In genomic region chr19:18251587-18252369, GRCh38 we compare ENCODE assay signal across 7 cellular contexts.
A peak's percentile ranks its signal among the peaks of the same experiment; 100 is the strongest.
DNase-seq lines count a peak whose midpoint lies in the region; ATAC-seq and TF ChIP-seq lines count a peak whose summit lies in the region.

No MANE protein-coding gene starts in this region.

- no peak for ATAC-seq in GM18505 (IDR thresholded peaks at IDR 0.05; ENCODE audit: unreplicated experiment)

- TF ChIP-seq CTCF in GM12875 (IDR thresholded peaks at IDR 0.05; ENCODE audit: borderline replicate concordance, insufficient read depth, low read depth, low read length) = peak; percentile 88
- TF ChIP-seq CTCF in brain microvascular endothelial cell (IDR thresholded peaks at IDR 0.05; ENCODE audit: low read depth, low read length, missing control alignments) = peak; percentile 94

- H3K27ac ChIP-seq in brain microvascular endothelial cell = no peak overlapping the region

- H3K36me3 ChIP-seq in brain microvascular endothelial cell (replicated peaks) = no peaks in the 10 kb centered on the region

- no peak overlapping the region for H3K4me3 ChIP-seq in GM12875 (ENCODE audit: low read depth, low read length)
- H3K4me3 ChIP-seq in brain microvascular endothelial cell (ENCODE audit: low read depth, low read length) = no peak overlapping the region

- peaks cover 3% of the 10 kb centered on the region for H3K27me3 ChIP-seq in brain microvascular endothelial cell (replicated peaks)

- DNase-seq in NCI-H1930 (lab: John Stamatoyannopoulos, UW) (peak; percentile 33 to 43), UCSD-AML1 (lab: John Stamatoyannopoulos, UW; ENCODE audit: unreplicated experiment) (peak; percentile 73), brain microvascular endothelial cell (peak; percentile 43), iris pigment epithelial cell (ENCODE audit: low read depth) (peak; percentile 54)
- DNase-seq in stimulated activated CD4-positive, alpha-beta T cell treated with anti-CD3 and anti-CD28 coated beads, Interleukin-15, amount 100 ng/mL, for 48 hours (ENCODE audit: low read depth in 2 of 2) = peak; percentile 59 to 69

- TF ChIP-seq POLR2A in GM18505 (IDR thresholded peaks at IDR 0.05; ENCODE audit: borderline replicate concordance, extremely low read depth, insufficient read depth, insufficient read length) = no peak

- in situ Hi-C loops in brain microvascular endothelial cell (cut with HindIII; ENCODE audit: low pct_ligation_motif_present, low sequenced_read_pairs) = no loop called here
